8 cellular contexts compared by ENCODE assay signal in the genomic region with DNA sequence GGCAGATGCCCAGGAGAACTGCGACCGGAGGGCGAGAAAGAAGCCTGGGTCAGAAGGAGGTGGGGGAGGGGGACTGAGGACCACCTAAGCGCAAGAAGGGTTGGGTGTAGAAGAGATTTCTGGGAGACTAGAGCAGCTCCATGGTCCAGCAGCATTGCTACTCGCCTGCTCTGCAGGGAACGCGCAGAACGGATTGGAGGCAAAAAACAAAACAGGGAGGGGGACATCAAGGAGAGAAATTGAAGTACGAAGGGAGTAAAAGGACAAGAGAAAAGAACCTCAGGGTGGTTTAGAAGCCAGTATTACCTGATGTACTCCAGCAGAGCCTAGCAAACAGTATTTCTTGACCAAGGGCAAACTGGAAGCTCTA.
DNase-seq lines count a peak whose midpoint lies in the region; ATAC-seq and TF ChIP-seq lines count a peak whose summit lies in the region.

No MANE protein-coding gene starts in this region.

- H3K4me3 ChIP-seq in ACC112 (ENCODE audit: low read depth, low read length) = peak overlapping the region; percentile 78
- H3K4me3 ChIP-seq in HFF-Myc (replicated peaks; ENCODE audit: low read depth, low read length) = peak overlapping the region; percentile 61
- peak overlapping the region; percentile 78 for H3K4me3 ChIP-seq in adipocyte (ENCODE audit: low read length)
- H3K4me3 ChIP-seq in iPS-18c (ENCODE audit: insufficient read depth, low read depth, low read length) = peak overlapping the region; percentile 89

- H3K27me3 ChIP-seq in ACC112 (ENCODE audit: insufficient read depth, low read length) (no peaks in the 10 kb centered on the region; the same call in 1 of the 2 replicates), adipocyte (replicated peaks; ENCODE audit: control insufficient read depth, insufficient read depth, low read length) (no peaks in the 10 kb centered on the region)

- H3K9me3 ChIP-seq in adipocyte (ENCODE audit: control insufficient read depth, low read length) = no peaks in the 10 kb centered on the region
- no peaks in the 10 kb centered on the region for H3K9me3 ChIP-seq in iPS-18c (ENCODE audit: control insufficient read depth, insufficient read depth, low read length)

- H3K4me1 ChIP-seq in ACC112 (ENCODE audit: control insufficient read depth, insufficient read depth, low read length, unreplicated experiment) (peaks cover 26% of the 10 kb centered on the region), adipocyte (ENCODE audit: control insufficient read depth, insufficient read depth, low read length) (peaks cover 15% of the 10 kb centered on the region)

- no peaks in the 10 kb centered on the region for H3K9me3 Mint-ChIP-seq in stimulated activated naive B cell treated with anti-CD40 and anti-IgM and Interleukin-4, amounts not matched to agents 10 μg/mL and 1 μg/mL and 100 μg/mL, for 72 hours

- H3K27me3 Mint-ChIP-seq in stimulated activated naive B cell treated with anti-CD40 and anti-IgM and Interleukin-4, amounts not matched to agents 10 μg/mL and 1 μg/mL and 100 μg/mL, for 72 hours = no peaks in the 10 kb centered on the region

- H3K36me3 ChIP-seq in ACC112 (ENCODE audit: insufficient read depth, low read length) (no peaks in the 10 kb centered on the region), adipocyte (ENCODE audit: control insufficient read depth, insufficient read depth, low read length, severe bottlenecking) (no peaks in the 10 kb centered on the region)

- peak overlapping the region; percentile 87 for H3K27ac Mint-ChIP-seq in stimulated activated naive B cell treated with anti-CD40 and anti-IgM and Interleukin-4, amounts not matched to agents 10 μg/mL and 1 μg/mL and 100 μg/mL, for 72 hours

- peak overlapping the region; percentile 67 for H3K9ac ChIP-seq in adipocyte (ENCODE audit: low read length)

- no peaks in the 10 kb centered on the region for H3K36me3 Mint-ChIP-seq in stimulated activated naive B cell treated with anti-CD40 and anti-IgM and Interleukin-4, amounts not matched to agents 10 μg/mL and 1 μg/mL and 100 μg/mL, for 72 hours

- peaks cover 9% of the 10 kb centered on the region for H3K79me2 ChIP-seq in ACC112 (ENCODE audit: control insufficient read depth, insufficient read depth, low read length, unreplicated experiment)

- TF ChIP-seq CTCF in HFF-Myc (IDR thresholded peaks at IDR 0.05; ENCODE audit: low read depth, low read length, missing control alignments) = no peak

- ATAC-seq in stimulated activated naive B cell treated with anti-CD40 and anti-IgM and Interleukin-4, amounts not matched to agents 10 μg/mL and 1 μg/mL and 100 μg/mL, for 72 hours (replicated peaks) = peak; percentile 1 to 10
- ATAC-seq in GM21737 (IDR thresholded peaks at IDR 0.05; ENCODE audit: unreplicated experiment) (no peak), GM18520 (IDR thresholded peaks at IDR 0.05; ENCODE audit: unreplicated experiment) (no peak)

- H2AFZ ChIP-seq in ACC112 (ENCODE audit: low read length, unreplicated experiment) = peak overlapping the region; percentile 19

- DNase-seq in HFF-Myc (ENCODE audit: extremely low read depth, low read depth) (no peak), adipocyte (ENCODE audit: low read depth) (no peak), NCI-H1694 (lab: John Stamatoyannopoulos, UW) (no peak)
- no peak for DNase-seq in stimulated activated naive B cell treated with anti-CD40 and anti-IgM and Interleukin-4, amounts not matched to agents 10 μg/mL and 1 μg/mL and 100 μg/mL, for 72 hours

- peak overlapping the region; percentile 87 to 92 for H3K4me3 Mint-ChIP-seq in stimulated activated naive B cell treated with anti-CD40 and anti-IgM and Interleukin-4, amounts not matched to agents 10 μg/mL and 1 μg/mL and 100 μg/mL, for 72 hours

- no peak overlapping the region for H3K27ac ChIP-seq in ACC112 (ENCODE audit: low read depth, low read length)

- peaks cover 35 to 65% of the 10 kb centered on the region in 2 donors for H3K4me1 Mint-ChIP-seq in stimulated activated naive B cell treated with anti-CD40 and anti-IgM and Interleukin-4, amounts not matched to agents 10 μg/mL and 1 μg/mL and 100 μg/mL, for 72 hours

Comparison
In these comparisons a context has a peak if more than half of its experiments do, and no peak if none do; other contexts are left out.
1. ATAC-seq: peak in stimulated activated naive B cell treated with anti-CD40 and anti-IgM and Interleukin-4, amounts not matched to agents 10 μg/mL and 1 μg/mL and 100 μg/mL, for 72 hours (2 of 2); none in GM21737 (single experiment) and GM18520 (single experiment).
2. Peak in every context shown above with its lines, with median percentiles within 50 percentile points of each other: H3K4me3 ChIP-seq.